ENCODE assay signal across 26 cellular contexts in genomic region chr9:123425836-123426365, GRCh38.
DNase-seq lines count a peak whose midpoint lies in the region; ATAC-seq and TF ChIP-seq lines count a peak whose summit lies in the region.
"Had no signal": no experiment of that assay in that cellular context is flagged by ENCODE, and none has a peak within 500 bp of the region (broad histone marks: within the 10 kb centered on the region; RNA-seq: fewer than 3 reads in every experiment).

No MANE protein-coding gene starts in this region.

- H3K4me3 Mint-ChIP-seq in activated T-helper 1 cell treated with anti-CD3 and anti-CD28 coated beads, Interleukin-12 subunit alpha, Interleukin-12 subunit beta, Interleukin-2, Interleukin-4 antibody, amounts not matched to agents 30 ng/mL and 10 ng/mL and 1 ng/mL, durations not matched to agents 14 hours and 24 hours and 36 hours = no peak overlapping the region
- H3K4me3 Mint-ChIP-seq in neural crest cell = no peak overlapping the region
- H3K4me3 Mint-ChIP-seq: activated CD4-positive, alpha-beta memory T cell treated with anti-CD3 and anti-CD28 coated beads, Interleukin-2, amount 10 ng/mL, durations not matched to agents 7 days and 5 days; memory B cell had no signal

- no peaks in the 10 kb centered on the region for H3K36me3 Mint-ChIP-seq in activated T-helper 1 cell treated with anti-CD3 and anti-CD28 coated beads, Interleukin-12 subunit alpha, Interleukin-12 subunit beta, Interleukin-2, Interleukin-4 antibody, amounts not matched to agents 30 ng/mL and 10 ng/mL and 1 ng/mL, durations not matched to agents 14 hours and 24 hours and 36 hours (ENCODE audit: low read depth)
- peaks cover 18% of the 10 kb centered on the region for H3K36me3 Mint-ChIP-seq in neural crest cell (ENCODE audit: low read depth)

- TF ChIP-seq CTCF in neural crest cell (conservative IDR thresholded peaks at IDR 0.05) = no peak

- peak overlapping the region; percentile 2 for H3K27ac Mint-ChIP-seq in activated T-helper 1 cell treated with anti-CD3 and anti-CD28 coated beads, Interleukin-12 subunit alpha, Interleukin-12 subunit beta, Interleukin-2, Interleukin-4 antibody, amounts not matched to agents 30 ng/mL and 10 ng/mL and 1 ng/mL, durations not matched to agents 14 hours and 24 hours and 36 hours
- peak overlapping the region; percentile 70 for H3K27ac Mint-ChIP-seq in neural crest cell (ENCODE audit: unreplicated experiment)
- H3K27ac Mint-ChIP-seq: activated CD4-positive, alpha-beta memory T cell treated with anti-CD3 and anti-CD28 coated beads, Interleukin-2, amount 10 ng/mL, durations not matched to agents 7 days and 5 days; memory B cell had no signal

- H3K27me3 Mint-ChIP-seq in activated T-helper 1 cell treated with anti-CD3 and anti-CD28 coated beads, Interleukin-12 subunit alpha, Interleukin-12 subunit beta, Interleukin-2, Interleukin-4 antibody, amounts not matched to agents 30 ng/mL and 10 ng/mL and 1 ng/mL, durations not matched to agents 14 hours and 24 hours and 36 hours (ENCODE audit: insufficient read depth) = no peaks in the 10 kb centered on the region
- no peaks in the 10 kb centered on the region for H3K27me3 Mint-ChIP-seq in neural crest cell (ENCODE audit: low read depth)
- H3K27me3 Mint-ChIP-seq: activated CD4-positive, alpha-beta memory T cell treated with anti-CD3 and anti-CD28 coated beads, Interleukin-2, amount 10 ng/mL, durations not matched to agents 7 days and 5 days; memory B cell had no signal

- H3K4me1 Mint-ChIP-seq in activated T-helper 1 cell treated with anti-CD3 and anti-CD28 coated beads, Interleukin-12 subunit alpha, Interleukin-12 subunit beta, Interleukin-2, Interleukin-4 antibody, amounts not matched to agents 30 ng/mL and 10 ng/mL and 1 ng/mL, durations not matched to agents 14 hours and 24 hours and 36 hours (ENCODE audit: low read depth) = no peaks in the 10 kb centered on the region
- H3K4me1 Mint-ChIP-seq in neural crest cell = peaks cover 17% of the 10 kb centered on the region
- H3K4me1 Mint-ChIP-seq: activated CD4-positive, alpha-beta memory T cell treated with anti-CD3 and anti-CD28 coated beads, Interleukin-2, amount 10 ng/mL, durations not matched to agents 7 days and 5 days had no signal

- intact Hi-C loops in cardiac septum (cut with DNase I) (no loop called here), left cardiac atrium (cut with DNase I) (no loop called here)
- intact Hi-C loops in activated T-helper 1 cell treated with anti-CD3 and anti-CD28 coated beads, Interleukin-12 subunit alpha, Interleukin-12 subunit beta, Interleukin-2, Interleukin-4 antibody, amounts not matched to agents 30 ng/mL and 10 ng/mL and 1 ng/mL, durations not matched to agents 14 hours and 24 hours and 36 hours (cut with micrococcal nuclease) = no loop called here

- no peak for ATAC-seq in left cardiac atrium
- ATAC-seq in GM18517 (IDR thresholded peaks at IDR 0.05; ENCODE audit: unreplicated experiment) = no peak
- ATAC-seq: gastrocnemius medialis, Panc1 had no signal

- DNase-seq in cardiac septum (ENCODE audit: low spot score) (peak; percentile 44), left cardiac atrium (no peak), neural crest cell (ENCODE audit: low read depth, low spot score) (no peak), NCI-H2029 (lab: John Stamatoyannopoulos, UW) (no peak), globus pallidus (ENCODE audit: low spot score) (no peak), H4 (ENCODE audit: low spot score) (no peak)
- DNase-seq in activated T-helper 1 cell treated with anti-CD3 and anti-CD28 coated beads, Interleukin-12 subunit alpha, Interleukin-12 subunit beta, Interleukin-2, Interleukin-4 antibody, amounts not matched to agents 30 ng/mL and 10 ng/mL and 1 ng/mL, durations not matched to agents 14 hours and 24 hours and 36 hours (ENCODE audit: low spot score) = no peak
- DNase-seq: activated CD4-positive, alpha-beta memory T cell treated with anti-CD3 and anti-CD28 coated beads, Interleukin-2, amount 10 ng/mL, durations not matched to agents 7 days and 5 days; activated CD4-positive, alpha-beta T cell treated with anti-CD3 and anti-CD28 coated beads for 1 hour; activated CD8-positive, alpha-beta memory T cell treated with anti-CD3 and anti-CD28 coated beads, Interleukin-2, amount 50 U/mL, for 4 hours; activated naive CD4-positive, alpha-beta T cell treated with anti-CD3 and anti-CD28 coated beads, Interleukin-2, amount 50 U/mL, for 16 hours; amniotic stem cell; brain microvascular endothelial cell; gastrocnemius medialis; GDM1; H7; NCI-H1436; NCI-H2081 treated with DMSO at 0.1 percent for 48 hours; NCI-H2227 treated with DMSO at 0.1 percent for 48 hours; SHP77; stimulated activated CD4-positive, alpha-beta T cell treated with anti-CD3 and anti-CD28 coated beads, Interleukin-2, amount 100 ng/mL, for 24 hours; T-helper 2 cell; transverse colon had no signal

- no peaks in the 10 kb centered on the region for H3K9me3 Mint-ChIP-seq in activated T-helper 1 cell treated with anti-CD3 and anti-CD28 coated beads, Interleukin-12 subunit alpha, Interleukin-12 subunit beta, Interleukin-2, Interleukin-4 antibody, amounts not matched to agents 30 ng/mL and 10 ng/mL and 1 ng/mL, durations not matched to agents 14 hours and 24 hours and 36 hours
- peaks cover 9% of the 10 kb centered on the region for H3K9me3 Mint-ChIP-seq in neural crest cell
- H3K9me3 Mint-ChIP-seq: activated CD4-positive, alpha-beta memory T cell treated with anti-CD3 and anti-CD28 coated beads, Interleukin-2, amount 10 ng/mL, durations not matched to agents 7 days and 5 days had no signal
